Comparison of ENCODE assay signal across 15 cellular contexts in genomic region chr1:109598655-109599054, GRCh38. TPM values are rescaled to one million over a fixed set of nuclear protein-coding genes. Genes with fewer than 3 reads are reported as not detected.
DNase-seq lines count a peak whose midpoint lies in the region; FAIRE-seq and TF ChIP-seq lines count a peak whose summit lies in the region.
"Had no signal": no experiment of that assay in that cellular context is flagged by ENCODE, and none has a peak within 500 bp of the region (broad histone marks: within the 10 kb centered on the region; RNA-seq: fewer than 3 reads in every experiment).

No MANE protein-coding gene starts in this region.

- CTCF ChIA-PET in AG04450 (lab: Charles Lee) = interaction anchor here (1.4 kb wide), 1 partner anchor 66 kb away, joined by 7 read pairs; no protein-coding TSS in a partner anchor

- POLR2A ChIA-PET in AG04450 (lab: Yijun Ruan, JAX) = no interaction called here

- H3K9me3 ChIP-seq in AG04450 (ENCODE audit: control insufficient read depth, insufficient read depth, low read length) (no peaks in the 10 kb centered on the region), GM23248 (ENCODE audit: low read depth) (no peaks in the 10 kb centered on the region), small intestine (ENCODE audit: control insufficient read depth, low read depth) (no peaks in the 10 kb centered on the region), ascending aorta (no peaks in the 10 kb centered on the region)

- in situ Hi-C loops in GM23248 (cut with MboI) (no loop called here), G401 (cut with HindIII; ENCODE audit: low sequenced_read_pairs) (no loop called here)

- FAIRE-seq in small intestine (lab: Jason Lieb, UNC) = no peak

- H3F3A ChIP-seq in GM23248 (ENCODE audit: insufficient read depth) = peaks cover 18% of the 10 kb centered on the region

- peak; percentile 25 for TF ChIP-seq CTCF in AG04450 (IDR thresholded peaks at IDR 0.05; ENCODE audit: low read depth, low read length)
- TF ChIP-seq CTCF in VCaP (conservative IDR thresholded peaks at IDR 0.05) = peak; percentile 14; the same call in 1 of the 2 replicates
- no peak for TF ChIP-seq CTCF in ascending aorta (IDR thresholded peaks at IDR 0.05)

- H2AFZ ChIP-seq in GM23248 = no peak overlapping the region
- H2AFZ ChIP-seq: parathyroid adenoma had no signal

- no peak overlapping the region for H3K4me3 ChIP-seq in AG04450 (ENCODE audit: low read depth, low read length)
- H3K4me3 ChIP-seq in GM23248 = no peak overlapping the region
- no peak overlapping the region for H3K4me3 ChIP-seq in small intestine (ENCODE audit: low read depth in 1 of 2, low read length in 2 of 2)
- H3K4me3 ChIP-seq in ascending aorta = no peak overlapping the region

- H3K36me3 ChIP-seq in GM23248 (ENCODE audit: low read depth) (peaks cover 28% of the 10 kb centered on the region; the same call in 1 of the 2 replicates), small intestine (ENCODE audit: control insufficient read depth in 2 of 2, insufficient read depth in 2 of 2, low read length in 2 of 2) (peaks cover 0 to 2% of the 10 kb centered on the region in 2 donors), ascending aorta (peaks cover 13 to 27% of the 10 kb centered on the region in 2 donors)

- H3K79me2 ChIP-seq in GM23248 (ENCODE audit: insufficient read depth) = peaks cover 53% of the 10 kb centered on the region
- H3K79me2 ChIP-seq: parathyroid adenoma had no signal

- intact Hi-C loops in ascending aorta (cut with DNase I) = no loop called here

- no peaks in the 10 kb centered on the region for H3K27me3 ChIP-seq in AG04450 (ENCODE audit: control insufficient read depth, insufficient read depth, low read length)
- H3K27me3 ChIP-seq in GM23248 (replicated peaks; ENCODE audit: insufficient read depth) = no peaks in the 10 kb centered on the region
- H3K27me3 ChIP-seq in small intestine (ENCODE audit: control insufficient read depth in 2 of 2, insufficient read depth in 2 of 2, low read length in 2 of 2) = no peaks in the 10 kb centered on the region
- H3K27me3 ChIP-seq in ascending aorta = no peaks in the 10 kb centered on the region

- WGBS in GM23248 (ENCODE audit: low coverage in 1 of 2, low lambda C conversion rate in 2 of 2, missing lambda C conversion rate in 2 of 2), 2 experiments = 87 to 88% methylated on average over 5 of the region's 5 CpGs
- WGBS in small intestine, 3 donors = 91 to 96% (median 95%) methylated on average over 5 of the region's 5 CpGs

- H3K27ac ChIP-seq in AG04450 (ENCODE audit: low read depth, low read length) (no peak overlapping the region), GM23248 (no peak overlapping the region), VCaP (no peak overlapping the region), small intestine (ENCODE audit: low read depth in 1 of 2, low read length in 1 of 2) (no peak overlapping the region), ascending aorta (no peak overlapping the region)
- H3K27ac ChIP-seq: parathyroid adenoma had no signal

- no peaks in the 10 kb centered on the region for H3K9me2 ChIP-seq in GM23248 (ENCODE audit: insufficient read depth)

- DNase-seq in AG04450 (ENCODE audit: low read depth, low spot score) = no peak
- DNase-seq in GM23248 = peak; percentile 24
- DNase-seq in iPS-NIHi11 (ENCODE audit: low spot score) = peak; percentile 58
- no peak for DNase-seq in G401 (ENCODE audit: low spot score)
- DNase-seq in NCI-H1436 (lab: John Stamatoyannopoulos, UW) = no peak
- no peak for DNase-seq in small intestine
- DNase-seq in ascending aorta (ENCODE audit: low spot score in 2 of 2) = no peak
- DNase-seq: activated CD4-positive, alpha-beta T cell treated with anti-CD3 and anti-CD28 coated beads for 1 hour; activated T-cell treated with anti-CD3 and anti-CD28 coated beads, Interleukin-2, amount 50 U/mL, for 72 hours; AML-193; DMS53; GOT3; trophoblast cell had no signal

- no peak overlapping the region for H3K4me2 ChIP-seq in GM23248 (ENCODE audit: unreplicated experiment)

- H3K4me1 ChIP-seq in GM23248 (ENCODE audit: insufficient read depth) (peaks cover 21% of the 10 kb centered on the region), small intestine (ENCODE audit: control insufficient read depth in 2 of 2, insufficient read depth in 1 of 2, low read depth in 1 of 2, low read length in 1 of 2) (no peaks in the 10 kb centered on the region), ascending aorta (no peaks in the 10 kb centered on the region)
- H3K4me1 ChIP-seq: parathyroid adenoma had no signal

- H4K20me1 ChIP-seq in GM23248 (ENCODE audit: insufficient read depth) = no peaks in the 10 kb centered on the region

- H3K9ac ChIP-seq in GM23248 = no peak overlapping the region
- H3K9ac ChIP-seq: parathyroid adenoma had no signal

RNA-seq across cellular contexts. Expression of gene GNAT2, which starts 20.8 kb away (rescaled TPM):
- polyA plus RNA-seq in AG04450 (2011; rRNA removed) (0.06 TPM in 1 of 2 replicates, not detected in the other), GM23248 (2016; fragmentation: Nextera tagmentation; extraction: Ambion mirVana) (0.32 TPM in 1 of 2 replicates, not detected in the other), small intestine (under 1 TPM in 1 of 3 donors, not detected in 2; 0.28 TPM)
- polyA minus RNA-seq in AG04450 (2011; rRNA and poly(A)+ RNA removed) = 0.26 and 0.41 TPM in 2 replicates
- not detected in 2 replicates for total RNA-seq in GM23248 (2014; rRNA removed; shearing (Covaris generic))
- not detected in 2 replicates for total RNA-seq in G401 (2014; rRNA removed; shearing (Covaris generic))
- total RNA-seq in ascending aorta = not detected

RNA-seq across cellular contexts. Expression of gene AMPD2, which starts 21.0 kb away (rescaled TPM):
- 35.4 and 54.2 TPM in 2 replicates for polyA plus RNA-seq in AG04450 (2011; rRNA removed)
- polyA minus RNA-seq in AG04450 (2011; rRNA and poly(A)+ RNA removed) = 75.4 and 97.7 TPM in 2 replicates
- total RNA-seq in GM23248 (2014; rRNA removed; shearing (Covaris generic)) = 79.3 and 87.9 TPM in 2 replicates
- polyA plus RNA-seq in GM23248 (2016; fragmentation: Nextera tagmentation; extraction: Ambion mirVana) = 61.1 and 61.3 TPM in 2 replicates
- total RNA-seq in G401 (2014; rRNA removed; shearing (Covaris generic)) = 90.0 and 101 TPM in 2 replicates
- polyA plus RNA-seq in small intestine = 10 to 100 TPM; 25.9 to 38.3 (median 32.0) TPM
- 74.2 TPM for total RNA-seq in ascending aorta

RNA-seq across cellular contexts. Expression of gene GNAI3, which starts 50.2 kb away (rescaled TPM):
- 10.2 and 14.8 TPM in 2 replicates for polyA plus RNA-seq in AG04450 (2011; rRNA removed)
- polyA minus RNA-seq in AG04450 (2011; rRNA and poly(A)+ RNA removed) = 8.1 and 14.1 TPM in 2 replicates
- total RNA-seq in GM23248 (2014; rRNA removed; shearing (Covaris generic)) = 14.7 and 14.9 TPM in 2 replicates
- 14.6 and 14.9 TPM in 2 replicates for polyA plus RNA-seq in GM23248 (2016; fragmentation: Nextera tagmentation; extraction: Ambion mirVana)
- 6.8 and 8.9 TPM in 2 replicates for total RNA-seq in G401 (2014; rRNA removed; shearing (Covaris generic))
- 1 to 10 TPM; 3.0 to 5.1 (median 3.1) TPM for polyA plus RNA-seq in small intestine
- 2.8 TPM for total RNA-seq in ascending aorta

RNA-seq across cellular contexts. Expression of gene GSTM4, which starts 57.2 kb away (rescaled TPM):
- 62.6 and 64.1 TPM in 2 replicates for polyA plus RNA-seq in AG04450 (2011; rRNA removed)
- polyA minus RNA-seq in AG04450 (2011; rRNA and poly(A)+ RNA removed) = 26.5 and 27.6 TPM in 2 replicates
- total RNA-seq in GM23248 (2014; rRNA removed; shearing (Covaris generic)) = 6.2 and 7.7 TPM in 2 replicates
- 12.4 and 15.2 TPM in 2 replicates for polyA plus RNA-seq in GM23248 (2016; fragmentation: Nextera tagmentation; extraction: Ambion mirVana)
- 18.7 and 24.5 TPM in 2 replicates for total RNA-seq in G401 (2014; rRNA removed; shearing (Covaris generic))
- polyA plus RNA-seq in small intestine = 100 to 1,000 TPM; 194 to 316 (median 217) TPM
- 27.8 TPM for total RNA-seq in ascending aorta

RNA-seq across cellular contexts. Expression of gene GPR61, which starts 59.0 kb away (rescaled TPM):
- not detected in 2 replicates for polyA plus RNA-seq in AG04450 (2011; rRNA removed)
- not detected in 2 replicates for polyA minus RNA-seq in AG04450 (2011; rRNA and poly(A)+ RNA removed)
- not detected in 2 replicates for total RNA-seq in GM23248 (2014; rRNA removed; shearing (Covaris generic))
- not detected in 2 replicates for polyA plus RNA-seq in GM23248 (2016; fragmentation: Nextera tagmentation; extraction: Ambion mirVana)
- not detected in 2 replicates for total RNA-seq in G401 (2014; rRNA removed; shearing (Covaris generic))
- under 1 TPM in 1 of 3 donors, not detected in 2; 0.09 TPM for polyA plus RNA-seq in small intestine
- not detected for total RNA-seq in ascending aorta
- total RNA-seq: activated T-cell treated with anti-CD3 and anti-CD28 coated beads, Interleukin-2, amount 50 U/mL, for 72 hours had no signal

Comparison
In these comparisons a context has a peak if more than half of its experiments do, and no peak if none do; other contexts are left out.
1. DNase-seq: peak in GM23248 (single experiment) and iPS-NIHi11 (single experiment); none in AG04450 (single experiment), G401 (single experiment), NCI-H1436 (single experiment), small intestine (single experiment) and ascending aorta (0 of 2).
2. CTCF ChIP-seq: peak in AG04450 (single experiment) and VCaP (single experiment); none in ascending aorta (0 of 3).